8 cellular contexts compared by ENCODE assay signal in genomic region chr3:97764186-97765055, GRCh38. TPM values are rescaled to one million over a fixed set of nuclear protein-coding genes. Genes with fewer than 3 reads are reported as not detected.
DNase-seq lines count a peak whose midpoint lies in the region; ATAC-seq and TF ChIP-seq lines count a peak whose summit lies in the region.

Gene ARL6, plus strand, starts transcription at chr3:97764758. Its CDS starts 3,350 bp downstream, at chr3:97768108.

- ATAC-seq in GM19372 (IDR thresholded peaks at IDR 0.05; ENCODE audit: low read depth, unreplicated experiment), result peak; percentile 94
- peak; percentile 94 for ATAC-seq in HG03521 (IDR thresholded peaks at IDR 0.05; ENCODE audit: unreplicated experiment)

- H3K9me3 ChIP-seq in liver (ENCODE audit: control insufficient read depth in 4 of 4, low read length in 3 of 4), result no peaks in the 10 kb centered on the region

- H3K36me3 ChIP-seq in liver (ENCODE audit: control insufficient read depth in 4 of 4, insufficient read depth in 3 of 4, low read depth in 1 of 4, low read length in 3 of 4), result no peaks in the 10 kb centered on the region

- peaks cover 0 to 17% (median 14%) of the 10 kb centered on the region in 4 donors for H3K4me1 ChIP-seq in liver (ENCODE audit: control insufficient read depth in 4 of 4, insufficient read depth in 4 of 4, low read length in 3 of 4)

- peak within 1 kb of the TSS; percentile 62 to 79 for H3K9ac ChIP-seq in liver (ENCODE audit: low read depth in 1 of 2, low read length in 2 of 2)

- peak within 1 kb of the TSS; percentile 82 to 99 (median 95) for H3K4me3 ChIP-seq in liver (ENCODE audit: low read depth in 1 of 3, low read length in 3 of 3)

- DNase-seq in CD1c-positive myeloid dendritic cell (ENCODE audit: extremely low spot score) (peak; percentile 80), NCI-H526 treated with DMSO at 0.1 percent for 48 hours (lab: John Stamatoyannopoulos, UW) (peak; percentile 85), dermis blood vessel endothelial cell (peak; percentile 77)
- DNase-seq in activated CD4-positive, alpha-beta T cell treated with anti-CD3 and anti-CD28 coated beads, Interleukin-2, amount 50 U/mL, for 4 hours, result peak; percentile 54 to 55
- DNase-seq in stimulated activated CD4-positive, alpha-beta T cell treated with anti-CD3 and anti-CD28 coated beads, Interleukin-4, amount 100 ng/mL, for 1 hour, result peak; percentile 69

- WGBS in liver, result under 1% methylated on average over 52 of the region's 52 CpGs

- no peaks in the 10 kb centered on the region for H3K27me3 ChIP-seq in liver (ENCODE audit: control insufficient read depth in 4 of 4, insufficient read depth in 4 of 4, low read length in 3 of 4)

- no peak for TF ChIP-seq CTCF in liver (IDR thresholded peaks at IDR 0.05; ENCODE audit: low read depth, low read length, missing input control)

- TF ChIP-seq RAD21 in liver (IDR thresholded peaks at IDR 0.05), result no peak

- H3K27ac ChIP-seq in liver (ENCODE audit: low read depth in 1 of 2, low read length in 2 of 2), result peak within 1 kb of the TSS; percentile 51 to 69

TF ChIP-seq in liver, 16 proteins besides CTCF, POLR2A, EP300 and RAD21:
- no peak for TF ChIP-seq JUND (IDR thresholded peaks at IDR 0.05)
- peak; percentile 84 for TF ChIP-seq ZBTB33 (IDR thresholded peaks at IDR 0.05)
- no peak for TF ChIP-seq EGR1 (IDR thresholded peaks at IDR 0.05; ENCODE audit: low read depth in 2 of 2)
- TF ChIP-seq NR2F2 (IDR thresholded peaks at IDR 0.05), result no peak
- peak in 1 of 2 donors; percentile 86 for TF ChIP-seq GABPA (IDR thresholded peaks at IDR 0.05 in 1 of 2, conservative IDR thresholded peaks at IDR 0.05 in 1 of 2)
- TF ChIP-seq REST (IDR thresholded peaks at IDR 0.05), result peak; percentile 49
- peak; percentile 14 for TF ChIP-seq FOXA2 (IDR thresholded peaks at IDR 0.05)
- TF ChIP-seq TAF1 (conservative IDR thresholded peaks at IDR 0.05), result no peak
- TF ChIP-seq MAX (IDR thresholded peaks at IDR 0.05), result peak; percentile 85
- TF ChIP-seq ATF3 (IDR thresholded peaks at IDR 0.05), result no peak
- no peak for TF ChIP-seq HNF4A (conservative IDR thresholded peaks at IDR 0.05)
- no peak for TF ChIP-seq HNF4G (IDR thresholded peaks at IDR 0.05)
- no peak for TF ChIP-seq FOXA1 (IDR thresholded peaks at IDR 0.05)
- peak; percentile 83 for TF ChIP-seq YY1 (IDR thresholded peaks at IDR 0.05)
- peak in 1 of 2 donors; percentile 21 for TF ChIP-seq RXRA (IDR thresholded peaks at IDR 0.05)
- no peak for TF ChIP-seq SP1 (IDR thresholded peaks at IDR 0.05)

RNA-seq across cellular contexts. Expression of gene ARL6, which starts in this region (rescaled TPM):
- 6.7 and 7.5 TPM in 2 replicates for total RNA-seq in dermis blood vessel endothelial cell
- 1 to 10 TPM; 1.1 to 3.4 TPM for total RNA-seq in liver
- polyA plus RNA-seq in liver, result 1 to 10 TPM; 1.4 TPM

Comparison
In these comparisons a context has a peak if more than half of its experiments do, and no peak if none do; other contexts are left out.
1. Peak in every context shown above with its lines: DNase-seq, ATAC-seq, H3K4me3 ChIP-seq and H3K27ac ChIP-seq.